In the genomic region with DNA sequence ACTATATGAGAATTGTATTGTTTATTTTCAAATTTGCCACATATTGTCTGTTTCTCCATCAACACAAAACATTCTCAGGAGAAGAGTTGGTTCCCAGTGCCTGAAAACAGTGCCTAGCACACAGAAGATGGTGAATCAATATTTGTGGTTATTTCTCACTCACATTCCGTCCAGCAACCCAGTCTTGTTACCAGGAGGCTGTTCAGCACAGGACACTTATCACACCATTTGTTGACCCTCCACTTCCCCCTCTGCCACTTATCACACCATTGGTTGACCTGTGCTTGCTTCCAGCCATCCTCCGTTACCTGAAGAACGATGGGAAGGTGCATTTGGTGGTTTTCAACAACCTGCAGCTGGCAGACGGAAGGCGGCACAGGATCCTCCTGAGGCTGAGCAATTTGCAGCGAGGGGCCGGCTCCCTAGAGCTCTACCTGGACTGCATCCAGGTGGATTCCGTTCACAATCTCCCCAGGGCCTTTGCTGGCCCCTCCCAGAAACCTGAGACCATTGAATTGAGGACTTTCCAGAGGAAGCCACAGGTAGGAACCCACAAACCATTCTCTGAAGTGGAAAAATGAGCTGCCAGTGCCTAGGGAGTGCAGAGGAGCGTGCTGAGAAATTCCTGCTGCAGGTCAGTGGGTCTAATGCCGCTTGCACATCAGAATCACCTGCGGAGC, we compare ENCODE assay signal across 16 cellular contexts. TPM values are rescaled to one million over a fixed set of nuclear protein-coding genes. Genes with fewer than 3 reads are reported as not detected.
DNase-seq lines count a peak whose midpoint lies in the region; FAIRE-seq and TF ChIP-seq lines count a peak whose summit lies in the region.
"Had no signal": no experiment of that assay in that cellular context is flagged by ENCODE, and none has a peak within 500 bp of the region (broad histone marks: within the 10 kb centered on the region; RNA-seq: fewer than 3 reads in every experiment).

No MANE protein-coding gene starts in this region.

- no peaks in the 10 kb centered on the region for H3K36me3 Mint-ChIP-seq in osteocyte (ENCODE audit: unreplicated experiment)
- H3K36me3 Mint-ChIP-seq: CD14-positive monocyte had no signal

- H3K27me3 Mint-ChIP-seq in osteocyte (ENCODE audit: unreplicated experiment) = peaks cover 30% of the 10 kb centered on the region

- no peak for FAIRE-seq in bronchial epithelial cell (lab: Jason Lieb, UNC)

- H3K36me3 ChIP-seq in HUES6 (ENCODE audit: control insufficient read depth, insufficient read depth, low read length) (no peaks in the 10 kb centered on the region), bronchial epithelial cell (ENCODE audit: control insufficient read depth, insufficient read depth, low read length) (no peaks in the 10 kb centered on the region)
- H3K36me3 ChIP-seq: ascending aorta had no signal

- H3K4me1 Mint-ChIP-seq in osteocyte (ENCODE audit: unreplicated experiment) = no peaks in the 10 kb centered on the region
- H3K4me1 Mint-ChIP-seq: CD14-positive monocyte had no signal

- no peaks in the 10 kb centered on the region for H3K9me3 ChIP-seq in HUES6 (ENCODE audit: control insufficient read depth, insufficient read depth, low read depth, low read length)
- H3K9me3 ChIP-seq: ascending aorta had no signal

- H3K27ac ChIP-seq in HUES6 (ENCODE audit: low read depth, low read length) = no peak overlapping the region
- H3K27ac ChIP-seq: ascending aorta had no signal

- H3K4me3 Mint-ChIP-seq in osteocyte (ENCODE audit: unreplicated experiment) = no peak overlapping the region
- H3K4me3 Mint-ChIP-seq: CD14-positive monocyte; nephron progenitor cell; T-helper 2 cell treated with Interferon-gamma antibody and Interleukin-4, amounts not matched to agents 5 μg/mL and 100 μg/mL, for 36 hours had no signal

- DNase-seq in NCI-H2107 treated with DMSO at 0.1 percent for 48 hours (lab: John Stamatoyannopoulos, UW; ENCODE audit: unreplicated experiment) = peak; percentile 93
- peak; percentile 54 for DNase-seq in bronchial epithelial cell (ENCODE audit: low read depth)
- DNase-seq in osteocyte (ENCODE audit: extremely low spot score, unreplicated experiment) = peak; percentile 32
- DNase-seq in germinal center (ENCODE audit: low spot score) = no peak
- DNase-seq in G401 (ENCODE audit: low spot score) = no peak
- DNase-seq in AG08395 (ENCODE audit: low spot score) = no peak
- DNase-seq in DMS 273 treated with DMSO at 0.1 percent for 48 hours (lab: John Stamatoyannopoulos, UW) = no peak
- DNase-seq: activated CD4-positive, alpha-beta T cell treated with anti-CD3 and anti-CD28 coated beads, Interleukin-2, amount 50 U/mL, for 1 hour; foreskin melanocyte; left cardiac atrium; NCI-H226; nephron progenitor cell had no signal

- in situ Hi-C loops in G401 (cut with HindIII; ENCODE audit: low sequenced_read_pairs) = no loop called here

- TF ChIP-seq CTCF in bronchial epithelial cell (IDR thresholded peaks at IDR 0.05; ENCODE audit: insufficient read depth, low read length, severe bottlenecking) (no peak), osteocyte (IDR thresholded peaks at IDR 0.05) (no peak)

- no peak overlapping the region for H3K27ac Mint-ChIP-seq in osteocyte (ENCODE audit: unreplicated experiment)
- H3K27ac Mint-ChIP-seq: CD14-positive monocyte; nephron progenitor cell; T-helper 2 cell treated with Interferon-gamma antibody and Interleukin-4, amounts not matched to agents 5 μg/mL and 100 μg/mL, for 36 hours had no signal

- H3K9ac ChIP-seq in HUES6 (ENCODE audit: low read length) = no peak overlapping the region

- no peaks in the 10 kb centered on the region for H3K9me3 Mint-ChIP-seq in osteocyte (ENCODE audit: unreplicated experiment)
- H3K9me3 Mint-ChIP-seq: CD14-positive monocyte; nephron progenitor cell; T-helper 2 cell treated with Interferon-gamma antibody and Interleukin-4, amounts not matched to agents 5 μg/mL and 100 μg/mL, for 36 hours had no signal

- H3K4me1 ChIP-seq in HUES6 (ENCODE audit: control insufficient read depth, insufficient read depth, low read length) = peaks cover 4% of the 10 kb centered on the region; the same call in 1 of the 2 replicates
- H3K4me1 ChIP-seq: ascending aorta had no signal

- H3K27me3 ChIP-seq in HUES6 (ENCODE audit: control insufficient read depth, insufficient read depth, low read length) = no peaks in the 10 kb centered on the region
- H3K27me3 ChIP-seq in bronchial epithelial cell (ENCODE audit: control insufficient read depth, insufficient read depth, low read length) = no peaks in the 10 kb centered on the region
- H3K27me3 ChIP-seq: ascending aorta had no signal

- H3K4me3 ChIP-seq in HUES6 (ENCODE audit: low read depth, low read length) (0 out of 2 replicates have a peak overlapping the region, but pooled peaks have one; percentile 12), bronchial epithelial cell (ENCODE audit: low read depth, low read length) (no peak overlapping the region)
- H3K4me3 ChIP-seq: ascending aorta had no signal

RNA-seq across cellular contexts. Expression of gene THBS4, which starts 20.5 kb away (rescaled TPM):
- total RNA-seq in bronchial epithelial cell = 0.26 TPM in 2 replicates
- total RNA-seq in osteocyte = 1.4 and 1.5 TPM in 2 replicates
- 1.9 and 5.2 TPM in 2 replicates for total RNA-seq in G401 (2014; rRNA removed; shearing (Covaris generic))
- total RNA-seq: ascending aorta had no signal

Comparison
In these comparisons a context has a peak if more than half of its experiments do, and no peak if none do; other contexts are left out.
1. DNase-seq: peak in NCI-H2107 treated with DMSO at 0.1 percent for 48 hours (single experiment), bronchial epithelial cell (single experiment) and osteocyte (single experiment); none in germinal center (single experiment), G401 (single experiment), AG08395 (single experiment) and DMS 273 treated with DMSO at 0.1 percent for 48 hours (single experiment).